In genomic region chr16:89897204-89897603, GRCh38 we compare ENCODE assay signal across 22 cellular contexts.
"Had no signal": no experiment of that assay in that cellular context is flagged by ENCODE, and none has a peak within 500 bp of the region (broad histone marks: within the 10 kb centered on the region; RNA-seq: fewer than 3 reads in every experiment).

No MANE protein-coding gene starts in this region.

- H3K9me3 ChIP-seq: colonic mucosa, neutrophil, sigmoid colon, testis, tibial artery, upper lobe of left lung had no signal

- ATAC-seq: left lobe of liver; stimulated activated effector memory CD8-positive, alpha-beta T cell treated with anti-CD3 and anti-CD28 coated beads, Interleukin-12 subunit alpha, Interleukin-12 subunit beta, amount 100 ng/mL, for 72 hours had no signal

- H3K4me1 ChIP-seq: colonic mucosa, parathyroid adenoma, sigmoid colon, testis, tibial artery, upper lobe of left lung had no signal

- H3K27ac ChIP-seq: colonic mucosa, neutrophil, parathyroid adenoma, sigmoid colon, testis, tibial artery, upper lobe of left lung had no signal

- H3K27me3 Mint-ChIP-seq: central memory CD8-positive, alpha-beta T cell; dendritic cell treated with granulocyte-macrophage colony-stimulating factor and Interleukin-4, amounts not matched to agents 40 ng/mL and 50 ng/mL, for 4 days; memory B cell; progenitor cell of endocrine pancreas had no signal

- H3K4me3 Mint-ChIP-seq: central memory CD8-positive, alpha-beta T cell; dendritic cell treated with granulocyte-macrophage colony-stimulating factor and Interleukin-4, amounts not matched to agents 40 ng/mL and 50 ng/mL, for 4 days; memory B cell; neural crest cell; stimulated activated effector memory CD8-positive, alpha-beta T cell treated with anti-CD3 and anti-CD28 coated beads, Interleukin-12 subunit alpha, Interleukin-12 subunit beta, amount 100 ng/mL, for 72 hours had no signal

- H3K4me3 ChIP-seq: colonic mucosa, lung, sigmoid colon, testis, tibial artery, upper lobe of left lung had no signal

- H3K27me3 ChIP-seq: colonic mucosa, neutrophil, sigmoid colon, testis, tibial artery, upper lobe of left lung had no signal

- H3K4me1 Mint-ChIP-seq: central memory CD8-positive, alpha-beta T cell; memory B cell; neural crest cell had no signal

- DNase-seq: colonic mucosa; effector CD8-positive, alpha-beta T cell; kidney; natural killer cell; sigmoid colon; stimulated activated CD4-positive, alpha-beta T cell treated with anti-CD3 and anti-CD28 coated beads, Interleukin-2, amount 100 ng/mL, for 24 hours; stimulated activated CD4-positive, alpha-beta T cell treated with anti-CD3 and anti-CD28 coated beads, Interleukin-4, amount 100 ng/mL, for 24 hours; stimulated activated naive CD4-positive, alpha-beta T cell treated with Interleukin-2 at 50 U/mL for 16 hours; substantia nigra; testis; tibial artery; upper lobe of left lung had no signal

- H3K9me3 Mint-ChIP-seq: central memory CD8-positive, alpha-beta T cell; dendritic cell treated with granulocyte-macrophage colony-stimulating factor and Interleukin-4, amounts not matched to agents 40 ng/mL and 50 ng/mL, for 4 days; memory B cell; natural killer cell; neural crest cell; stimulated activated effector memory CD8-positive, alpha-beta T cell treated with anti-CD3 and anti-CD28 coated beads, Interleukin-12 subunit alpha, Interleukin-12 subunit beta, amount 100 ng/mL, for 72 hours had no signal

- H3K27ac Mint-ChIP-seq: dendritic cell treated with granulocyte-macrophage colony-stimulating factor and Interleukin-4, amounts not matched to agents 40 ng/mL and 50 ng/mL, for 4 days; progenitor cell of endocrine pancreas; stimulated activated effector memory CD8-positive, alpha-beta T cell treated with anti-CD3 and anti-CD28 coated beads, Interleukin-12 subunit alpha, Interleukin-12 subunit beta, amount 100 ng/mL, for 72 hours had no signal
